Comparison of ENCODE assay signal across 8 cellular contexts in genomic region chr11:63917685-63918523, GRCh38. TPM values are rescaled to one million over a fixed set of nuclear protein-coding genes. Genes with fewer than 3 reads are reported as not detected.
DNase-seq lines count a peak whose midpoint lies in the region; ATAC-seq, FAIRE-seq and TF ChIP-seq lines count a peak whose summit lies in the region.

No MANE protein-coding gene starts in this region.

- H4K20me1 ChIP-seq in HepG2 (ENCODE audit: insufficient read depth, low read length) = no peaks in the 10 kb centered on the region

- TF ChIP-seq EP300 in HepG2 (IDR thresholded peaks at IDR 0.05; ENCODE audit: low read depth in 2 of 2, low read length in 2 of 2) (no peak), HepG2 (CRISPR knock-in tag; IDR thresholded peaks at IDR 0.05; ENCODE audit: borderline replicate concordance) (no peak)

- H3K4me3 ChIP-seq in HepG2 (replicated peaks in 1 of 3; ENCODE audit: insufficient read depth in 1 of 3, low read depth in 2 of 3, low read length in 3 of 3) (peak overlapping the region; percentile 61 to 84 (median 76)), subcutaneous abdominal adipose tissue (ENCODE audit: low read depth in 1 of 5, low read length in 5 of 5) (peak overlapping the region; percentile 53 to 66 (median 61))

- no peak for TF ChIP-seq CTCF in HepG2 (CRISPR knock-in tag; IDR thresholded peaks at IDR 0.05)

- no TSS peak for BruUV-seq in HepG2 (replicated peaks; lab: Mats Ljungman, UMichigan)

- H2AFZ ChIP-seq in HepG2 (ENCODE audit: low read length) = no peak overlapping the region

- peak; percentile 0; the same call in 1 of the 3 replicates for ATAC-seq in HepG2
- ATAC-seq in GM18909 (IDR thresholded peaks at IDR 0.05; ENCODE audit: poor library complexity, unreplicated experiment) = no peak

- in situ Hi-C loops in HepG2 (cut with HindIII; ENCODE audit: extremely low pct_ligation_motif_present, low pct_unique_long_range_greater_than_20kb) = loop anchor here (10.0 kb wide), 1 partner anchor 153 kb away; the partner anchor contains the start of gene ZFTA

- POLR2A ChIA-PET in HepG2 (lab: Yijun Ruan, JAX) = interaction anchor here (0.9 to 1.8 kb wide), 5 partner anchors 17 to 268 kb away, joined by 3 to 12 read pairs (median 4); partner anchors contain the start of gene STIP1

- H3K4me2 ChIP-seq in HepG2 (ENCODE audit: low read depth, low read length) = peak overlapping the region; percentile 74

- no peaks in the 10 kb centered on the region for H3K9me3 ChIP-seq in HepG2 (ENCODE audit: low read length)
- H3K9me3 ChIP-seq in subcutaneous abdominal adipose tissue (ENCODE audit: control insufficient read depth in 5 of 5, low read length in 5 of 5) = peaks cover 0 to 4% (median 0%) of the 10 kb centered on the region in 5 donors

- H3K36me3 ChIP-seq in HepG2 (replicated peaks in 1 of 2; ENCODE audit: control insufficient read depth in 1 of 2, insufficient read depth in 2 of 2, low read length in 2 of 2) = no peaks in the 10 kb centered on the region; a peak in 1 of 5 replicates
- H3K36me3 ChIP-seq in subcutaneous abdominal adipose tissue (ENCODE audit: control insufficient read depth in 5 of 5, insufficient read depth in 5 of 5, low read length in 5 of 5) = no peaks in the 10 kb centered on the region

- WGBS in HepG2 (ENCODE audit: low lambda C conversion rate) = 58% methylated on average over 14 of the region's 50 CpGs

- H3K4me1 ChIP-seq in HepG2 (ENCODE audit: insufficient read depth, low read length) = peaks cover 48% of the 10 kb centered on the region
- H3K4me1 ChIP-seq in subcutaneous abdominal adipose tissue (ENCODE audit: control insufficient read depth in 5 of 5, insufficient read depth in 5 of 5, low read length in 5 of 5) = peaks cover 0 to 54% (median 47%) of the 10 kb centered on the region in 5 donors

- CTCF ChIA-PET in HepG2 (lab: Yijun Ruan, JAX; ENCODE audit: low intra/inter-chr PET ratio, low total read pairs) = interaction anchor here (1.4 kb wide), 1 partner anchor 28 kb away, joined by 3 read pairs; no protein-coding TSS in a partner anchor

- DNase-seq in DMS153 treated with DMSO at 0.1 percent for 48 hours (lab: John Stamatoyannopoulos, UW; ENCODE audit: unreplicated experiment) = peak; percentile 61
- peak; percentile 53 for DNase-seq in MV-4-11 (lab: John Stamatoyannopoulos, UW)
- peak; percentile 14 for DNase-seq in T follicular helper cell (ENCODE audit: low read depth)
- DNase-seq in HepG2 (ENCODE audit: low spot score) = peak; percentile 43
- no peak for DNase-seq in foreskin melanocyte

- H3K27ac ChIP-seq in cingulate gyrus (ENCODE audit: low read depth, low read length) (peak overlapping the region; percentile 85), HepG2 (ENCODE audit: extremely low read length, insufficient read depth, low read length) (peak overlapping the region; percentile 82), subcutaneous abdominal adipose tissue (ENCODE audit: low read depth, low read length) (peak overlapping the region; percentile 46)

- H3K27me3 ChIP-seq in HepG2 (ENCODE audit: control insufficient read depth in 1 of 2, insufficient read depth in 2 of 2, low read length in 2 of 2) = peaks cover 0 to 3% of the 10 kb centered on the region in 2 experiments; a peak in 2 of 5 replicates
- H3K27me3 ChIP-seq in subcutaneous abdominal adipose tissue (ENCODE audit: control insufficient read depth in 5 of 5, insufficient read depth in 4 of 5, low read length in 5 of 5) = no peaks in the 10 kb centered on the region

- intact Hi-C loops in HepG2 (cut with micrococcal nuclease; ENCODE audit: unreplicated experiment) = loop anchor here (2.0 kb wide), 2 partner anchors 21 to 57 kb away; partner anchors contain the start of genes COX8A and NAA40

- TF ChIP-seq RAD21 in HepG2 (CRISPR knock-in tag; IDR thresholded peaks at IDR 0.05) = no peak

- H3K9ac ChIP-seq in HepG2 (ENCODE audit: insufficient read depth, low read depth, low read length) (peak overlapping the region; percentile 53), subcutaneous abdominal adipose tissue (ENCODE audit: low read length in 5 of 5) (peak overlapping the region in 4 of 5 donors; percentile 7 to 45 (median 9))

- no peak for FAIRE-seq in HepG2 (lab: Jason Lieb, UNC)

- TF ChIP-seq POLR2A in HepG2 (IDR thresholded peaks at IDR 0.05; ENCODE audit: insufficient read depth in 1 of 2, low read depth in 2 of 2, low read length in 2 of 2) = no peak

- H3K79me2 ChIP-seq in HepG2 (ENCODE audit: insufficient read depth, low read length) = no peaks in the 10 kb centered on the region

RNA-seq across cellular contexts. Expression of gene RCOR2, which starts 0.9 kb away (rescaled TPM):
- 6.9 and 8.5 TPM in 2 replicates for total RNA-seq in HepG2 (2016; rRNA removed; fragmentation: Illumina TruSeq; extraction: Trizol)
- total RNA-seq in HepG2 (2016; cell fraction: cytosol; rRNA removed; fragmentation: Illumina TruSeq; extraction: Trizol; ENCODE audit: low read depth) = 4.0 and 4.8 TPM in 2 replicates
- total RNA-seq in HepG2 (2016; cell fraction: insoluble cytoplasmic fraction; rRNA removed; fragmentation: Illumina TruSeq; extraction: Trizol) = 5.2 and 8.3 TPM in 2 replicates
- 9.3 and 10.4 TPM in 2 replicates for total RNA-seq in HepG2 (2016; cell fraction: membrane; rRNA removed; fragmentation: Illumina TruSeq; extraction: Trizol)
- 4.9 and 5.7 TPM in 2 replicates for total RNA-seq in HepG2 (2016; cell fraction: nucleus; rRNA removed; fragmentation: Illumina TruSeq; extraction: Trizol)
- 8.3 and 9.1 TPM in 2 replicates for polyA plus RNA-seq in HepG2 (2011; rRNA removed)
- 6.2 and 8.1 TPM in 2 replicates for polyA plus RNA-seq in HepG2 (2011; cell fraction: cytosol; rRNA removed)
- polyA plus RNA-seq in HepG2 (2011; cell fraction: nucleus; rRNA removed) = 12.4 and 14.3 TPM in 2 replicates
- polyA plus RNA-seq in HepG2 (2012) = 4.5 and 6.4 TPM in 2 replicates
- 5.0 and 5.5 TPM in 2 replicates for polyA plus RNA-seq in HepG2 (2016; cell fraction: cytosol; fragmentation: Illumina TruSeq; extraction: Trizol; ENCODE audit: low read depth)
- polyA plus RNA-seq in HepG2 (2016; cell fraction: insoluble cytoplasmic fraction; fragmentation: Illumina TruSeq; extraction: Trizol; ENCODE audit: low read depth) = 8.9 and 9.7 TPM in 2 replicates
- polyA plus RNA-seq in HepG2 (2016; cell fraction: membrane; fragmentation: Illumina TruSeq; extraction: Trizol; ENCODE audit: low read depth) = 8.9 and 10.1 TPM in 2 replicates
- 16.2 and 16.9 TPM in 2 replicates for polyA plus RNA-seq in HepG2 (2016; cell fraction: nucleus; fragmentation: Illumina TruSeq; extraction: Trizol; ENCODE audit: insufficient read depth, low read depth)
- polyA minus RNA-seq in HepG2 (2011; rRNA and poly(A)+ RNA removed; ENCODE audit: low replicate concordance) = 2.5 and 13.8 TPM in 2 replicates
- 5.5 and 6.2 TPM in 2 replicates for polyA minus RNA-seq in HepG2 (2011; cell fraction: cytosol; rRNA and poly(A)+ RNA removed)
- polyA minus RNA-seq in HepG2 (2011; cell fraction: nucleus; rRNA and poly(A)+ RNA removed) = 3.2 and 3.3 TPM in 2 replicates

RNA-seq across cellular contexts. Expression of gene NAA40, which starts 20.9 kb away (rescaled TPM):
- 17.1 and 17.9 TPM in 2 replicates for total RNA-seq in HepG2 (2016; rRNA removed; fragmentation: Illumina TruSeq; extraction: Trizol)
- 1.8 and 2.2 TPM in 2 replicates for total RNA-seq in HepG2 (2016; cell fraction: cytosol; rRNA removed; fragmentation: Illumina TruSeq; extraction: Trizol; ENCODE audit: low read depth)
- 15.4 and 20.1 TPM in 2 replicates for total RNA-seq in HepG2 (2016; cell fraction: insoluble cytoplasmic fraction; rRNA removed; fragmentation: Illumina TruSeq; extraction: Trizol)
- 6.7 and 7.0 TPM in 2 replicates for total RNA-seq in HepG2 (2016; cell fraction: membrane; rRNA removed; fragmentation: Illumina TruSeq; extraction: Trizol)
- total RNA-seq in HepG2 (2016; cell fraction: nucleus; rRNA removed; fragmentation: Illumina TruSeq; extraction: Trizol) = 15.0 and 17.0 TPM in 2 replicates
- polyA plus RNA-seq in HepG2 (2011; rRNA removed) = 11.1 and 14.3 TPM in 2 replicates
- 9.0 and 9.1 TPM in 2 replicates for polyA plus RNA-seq in HepG2 (2011; cell fraction: cytosol; rRNA removed)
- 34.5 and 44.9 TPM in 2 replicates for polyA plus RNA-seq in HepG2 (2011; cell fraction: nucleus; rRNA removed)
- 8.9 TPM in 2 replicates for polyA plus RNA-seq in HepG2 (2012)
- polyA plus RNA-seq in HepG2 (2016; cell fraction: cytosol; fragmentation: Illumina TruSeq; extraction: Trizol; ENCODE audit: low read depth) = 2.0 and 2.2 TPM in 2 replicates
- 19.2 and 20.6 TPM in 2 replicates for polyA plus RNA-seq in HepG2 (2016; cell fraction: insoluble cytoplasmic fraction; fragmentation: Illumina TruSeq; extraction: Trizol; ENCODE audit: low read depth)
- 4.0 and 4.3 TPM in 2 replicates for polyA plus RNA-seq in HepG2 (2016; cell fraction: membrane; fragmentation: Illumina TruSeq; extraction: Trizol; ENCODE audit: low read depth)
- 43.1 and 48.7 TPM in 2 replicates for polyA plus RNA-seq in HepG2 (2016; cell fraction: nucleus; fragmentation: Illumina TruSeq; extraction: Trizol; ENCODE audit: insufficient read depth, low read depth)
- 10.7 and 27.3 TPM in 2 replicates for polyA minus RNA-seq in HepG2 (2011; rRNA and poly(A)+ RNA removed; ENCODE audit: low replicate concordance)
- 3.8 and 4.3 TPM in 2 replicates for polyA minus RNA-seq in HepG2 (2011; cell fraction: cytosol; rRNA and poly(A)+ RNA removed)
- polyA minus RNA-seq in HepG2 (2011; cell fraction: nucleus; rRNA and poly(A)+ RNA removed) = 18.0 and 19.6 TPM in 2 replicates

RNA-seq across cellular contexts. Expression of gene COX8A, which starts 56.5 kb away (rescaled TPM):
- 393 and 406 TPM in 2 replicates for total RNA-seq in HepG2 (2016; rRNA removed; fragmentation: Illumina TruSeq; extraction: Trizol)
- total RNA-seq in HepG2 (2016; cell fraction: cytosol; rRNA removed; fragmentation: Illumina TruSeq; extraction: Trizol; ENCODE audit: low read depth) = 208 and 256 TPM in 2 replicates
- total RNA-seq in HepG2 (2016; cell fraction: insoluble cytoplasmic fraction; rRNA removed; fragmentation: Illumina TruSeq; extraction: Trizol) = 417 and 435 TPM in 2 replicates
- total RNA-seq in HepG2 (2016; cell fraction: membrane; rRNA removed; fragmentation: Illumina TruSeq; extraction: Trizol) = 247 and 301 TPM in 2 replicates
- 164 and 188 TPM in 2 replicates for total RNA-seq in HepG2 (2016; cell fraction: nucleus; rRNA removed; fragmentation: Illumina TruSeq; extraction: Trizol)
- 202 and 217 TPM in 2 replicates for polyA plus RNA-seq in HepG2 (2011; rRNA removed)
- polyA plus RNA-seq in HepG2 (2011; cell fraction: cytosol; rRNA removed) = 241 and 483 TPM in 2 replicates
- polyA plus RNA-seq in HepG2 (2011; cell fraction: nucleus; rRNA removed) = 200 and 266 TPM in 2 replicates
- polyA plus RNA-seq in HepG2 (2012) = 160 and 192 TPM in 2 replicates
- polyA plus RNA-seq in HepG2 (2016; cell fraction: cytosol; fragmentation: Illumina TruSeq; extraction: Trizol; ENCODE audit: low read depth) = 231 and 257 TPM in 2 replicates
- polyA plus RNA-seq in HepG2 (2016; cell fraction: insoluble cytoplasmic fraction; fragmentation: Illumina TruSeq; extraction: Trizol; ENCODE audit: low read depth) = 441 and 468 TPM in 2 replicates
- polyA plus RNA-seq in HepG2 (2016; cell fraction: membrane; fragmentation: Illumina TruSeq; extraction: Trizol; ENCODE audit: low read depth) = 285 and 298 TPM in 2 replicates
- polyA plus RNA-seq in HepG2 (2016; cell fraction: nucleus; fragmentation: Illumina TruSeq; extraction: Trizol; ENCODE audit: insufficient read depth, low read depth) = 310 TPM in 2 replicates
- polyA minus RNA-seq in HepG2 (2011; rRNA and poly(A)+ RNA removed; ENCODE audit: low replicate concordance) = 341 and 520 TPM in 2 replicates
- 121 and 141 TPM in 2 replicates for polyA minus RNA-seq in HepG2 (2011; cell fraction: cytosol; rRNA and poly(A)+ RNA removed)
- 24.2 and 29.4 TPM in 2 replicates for polyA minus RNA-seq in HepG2 (2011; cell fraction: nucleus; rRNA and poly(A)+ RNA removed)
